Comparison of ENCODE assay signal across 24 cellular contexts in genomic region chr17:40794466-40794865, GRCh38. TPM values are rescaled to one million over a fixed set of nuclear protein-coding genes. Genes with fewer than 3 reads are reported as not detected.
"Had no signal": no experiment of that assay in that cellular context is flagged by ENCODE, and none has a peak within 500 bp of the region (broad histone marks: within the 10 kb centered on the region; RNA-seq: fewer than 3 reads in every experiment).

No MANE protein-coding gene starts in this region.

- FAIRE-seq: astrocyte, frontal cortex had no signal

- DNase-seq: activated CD4-positive, alpha-beta T cell treated with anti-CD3 and anti-CD28 coated beads for 1 hour; activated CD4-positive, alpha-beta T cell treated with anti-CD3 and anti-CD28 coated beads, Interleukin-2, amount 10 ng/mL, durations not matched to agents 7 days and 5 days; activated CD8-positive, alpha-beta T cell treated with anti-CD3 and anti-CD28 coated beads for 36 hours; activated gamma-delta T cell treated with Interleukin-2 at 50 U/mL for 16 hours; activated naive CD4-positive, alpha-beta T cell treated with anti-CD3 and anti-CD28 coated beads, Interleukin-2, amount 50 U/mL, for 16 hours; activated T-cell treated with anti-CD3 and anti-CD28 coated beads, Interleukin-2, amount 50 U/mL, for 4 hours; amniotic stem cell; brain microvascular endothelial cell; dorsolateral prefrontal cortex; effector memory CD4-positive, alpha-beta T cell; kidney glomerular epithelial cell; left lung; spleen; stimulated activated naive CD4-positive, alpha-beta T cell; tibial artery had no signal

- H3K9me3 ChIP-seq: left lung, lower lobe of right lung, spleen, suprapubic skin, tibial artery, upper lobe of right lung had no signal

- H3K27ac ChIP-seq: brain microvascular endothelial cell, coronary artery, dorsolateral prefrontal cortex, left lung, lower lobe of right lung, spleen, suprapubic skin, tibial artery, upper lobe of right lung had no signal

- H3K4me1 ChIP-seq: left lung, lower lobe of right lung, spleen, upper lobe of right lung had no signal

- ATAC-seq: activated CD8-positive, alpha-beta T cell treated with anti-CD3 and anti-CD28 coated beads for 36 hours; activated T-cell treated with anti-CD3 and anti-CD28 coated beads, Interleukin-2, amount 50 U/mL, for 4 hours; activated T-helper 17 cell treated with anti-CD3 and anti-CD28 coated beads, Interleukin-2, amount 50 U/mL, for 72 hours; right cardiac atrium; WTC11 had no signal

- H3K4me3 ChIP-seq: coronary artery, dorsolateral prefrontal cortex, left lung, lower lobe of right lung, spleen, suprapubic skin, tibial artery, upper lobe of right lung had no signal

RNA-seq across cellular contexts. Expression of gene KRT28, which starts 5.3 kb away (rescaled TPM):
- polyA plus RNA-seq: right cardiac atrium, spleen had no signal

RNA-seq across cellular contexts. Expression of gene KRT26, which starts 22.5 kb away (rescaled TPM):
- polyA plus RNA-seq: right cardiac atrium, spleen had no signal

RNA-seq across cellular contexts. Expression of gene KRT25, which starts 39.3 kb away (rescaled TPM):
- polyA plus RNA-seq: right cardiac atrium, spleen had no signal
